Comparison of ENCODE assay signal across 8 cellular contexts in the genomic region with DNA sequence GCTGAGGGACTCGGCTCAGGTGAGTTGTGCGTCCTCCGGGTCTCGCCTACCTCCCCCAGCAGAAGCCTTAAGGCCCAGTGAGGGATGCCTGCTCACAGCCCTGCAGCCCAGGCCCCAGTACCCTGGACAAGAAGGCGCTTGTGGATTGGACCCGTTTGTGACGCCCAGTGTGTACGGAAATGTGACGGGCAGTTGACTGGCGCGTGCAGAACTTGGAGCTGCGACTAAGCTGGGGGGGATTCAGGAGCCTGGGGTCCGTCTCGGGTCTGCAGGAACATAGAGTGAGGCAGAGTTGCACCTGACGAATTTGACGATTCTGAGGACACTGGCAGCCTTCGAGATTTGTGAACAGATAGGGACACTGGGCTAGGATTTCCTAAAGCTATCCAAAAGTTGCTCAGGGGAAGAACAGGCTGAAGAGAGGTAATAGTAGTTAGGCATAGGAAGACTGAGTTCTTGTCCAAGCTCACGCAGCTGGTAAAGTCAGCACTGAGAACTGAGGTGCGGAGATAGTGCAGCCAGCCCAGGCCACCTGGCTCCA. TPM values are rescaled to one million over a fixed set of nuclear protein-coding genes. Genes with fewer than 3 reads are reported as not detected.
DNase-seq lines count a peak whose midpoint lies in the region; ATAC-seq and TF ChIP-seq lines count a peak whose summit lies in the region.

No MANE protein-coding gene starts in this region.

- intact Hi-C loops in activated naive CD4-positive, alpha-beta T cell treated with anti-CD3 and anti-CD28 coated beads for 36 hours (cut with micrococcal nuclease) = loop anchor here (2.0 to 5.0 kb wide), 2 partner anchors 45 to 105 kb away; partner anchors contain the start of genes ZNF416 and ZNF671
- intact Hi-C loops in activated T-helper 1 cell treated with anti-CD3 and anti-CD28 coated beads, Interleukin-12 subunit alpha, Interleukin-12 subunit beta, Interleukin-2, Interleukin-4 antibody, amounts not matched to agents 30 ng/mL and 10 ng/mL and 1 ng/mL, durations not matched to agents 14 hours and 24 hours and 36 hours (cut with micrococcal nuclease) = loop anchor here (1.0 to 5.0 kb wide), 3 partner anchors 45 to 205 kb away; partner anchors contain the start of genes ZNF552, ZNF671 and ZNF772

- peak overlapping the region; percentile 84 for H3K27ac Mint-ChIP-seq in activated naive CD4-positive, alpha-beta T cell treated with anti-CD3 and anti-CD28 coated beads for 36 hours
- H3K27ac Mint-ChIP-seq in activated T-helper 1 cell treated with anti-CD3 and anti-CD28 coated beads, Interleukin-12 subunit alpha, Interleukin-12 subunit beta, Interleukin-2, Interleukin-4 antibody, amounts not matched to agents 30 ng/mL and 10 ng/mL and 1 ng/mL, durations not matched to agents 14 hours and 24 hours and 36 hours = peak overlapping the region; percentile 92
- H3K27ac Mint-ChIP-seq in type B pancreatic cell = peak overlapping the region; percentile 94

- CTCF ChIA-PET in activated naive CD4-positive, alpha-beta T cell treated with anti-CD3 and anti-CD28 coated beads for 36 hours (lab: Charles Lee) = no interaction called here

- H3K9me3 Mint-ChIP-seq in activated naive CD4-positive, alpha-beta T cell treated with anti-CD3 and anti-CD28 coated beads for 36 hours = peaks cover 57% of the 10 kb centered on the region
- H3K9me3 Mint-ChIP-seq in activated T-helper 1 cell treated with anti-CD3 and anti-CD28 coated beads, Interleukin-12 subunit alpha, Interleukin-12 subunit beta, Interleukin-2, Interleukin-4 antibody, amounts not matched to agents 30 ng/mL and 10 ng/mL and 1 ng/mL, durations not matched to agents 14 hours and 24 hours and 36 hours = peaks cover 70% of the 10 kb centered on the region
- H3K9me3 Mint-ChIP-seq in type B pancreatic cell = peaks cover 46% of the 10 kb centered on the region

- peak overlapping the region; percentile 94 for H3K4me3 Mint-ChIP-seq in activated naive CD4-positive, alpha-beta T cell treated with anti-CD3 and anti-CD28 coated beads for 36 hours
- H3K4me3 Mint-ChIP-seq in activated T-helper 1 cell treated with anti-CD3 and anti-CD28 coated beads, Interleukin-12 subunit alpha, Interleukin-12 subunit beta, Interleukin-2, Interleukin-4 antibody, amounts not matched to agents 30 ng/mL and 10 ng/mL and 1 ng/mL, durations not matched to agents 14 hours and 24 hours and 36 hours = peak overlapping the region; percentile 96
- H3K4me3 Mint-ChIP-seq in type B pancreatic cell = peak overlapping the region; percentile 97

- H3K36me3 Mint-ChIP-seq in activated naive CD4-positive, alpha-beta T cell treated with anti-CD3 and anti-CD28 coated beads for 36 hours (ENCODE audit: low read depth) = peaks cover 58% of the 10 kb centered on the region
- H3K36me3 Mint-ChIP-seq in activated T-helper 1 cell treated with anti-CD3 and anti-CD28 coated beads, Interleukin-12 subunit alpha, Interleukin-12 subunit beta, Interleukin-2, Interleukin-4 antibody, amounts not matched to agents 30 ng/mL and 10 ng/mL and 1 ng/mL, durations not matched to agents 14 hours and 24 hours and 36 hours (ENCODE audit: low read depth) = peaks cover 58% of the 10 kb centered on the region
- H3K36me3 Mint-ChIP-seq in type B pancreatic cell = peaks cover 59% of the 10 kb centered on the region

- DNase-seq in activated naive CD4-positive, alpha-beta T cell treated with anti-CD3 and anti-CD28 coated beads for 36 hours = no peak
- no peak for DNase-seq in activated naive CD4-positive, alpha-beta T cell treated with anti-CD3 and anti-CD28 coated beads, Interleukin-2, amount 50 U/mL, for 16 hours
- no peak for DNase-seq in activated T-helper 1 cell treated with anti-CD3 and anti-CD28 coated beads, Interleukin-12 subunit alpha, Interleukin-12 subunit beta, Interleukin-2, Interleukin-4 antibody, amounts not matched to agents 30 ng/mL and 10 ng/mL and 1 ng/mL, durations not matched to agents 14 hours and 24 hours and 36 hours (ENCODE audit: low spot score)
- DNase-seq in left lobe of liver (ENCODE audit: low spot score) (peak; percentile 26), type B pancreatic cell (ENCODE audit: extremely low spot score, unreplicated experiment) (no peak), GM03348 (ENCODE audit: low spot score) (no peak), mesenteric fat pad (ENCODE audit: low spot score) (no peak)

- no peak for ATAC-seq in left lobe of liver
- ATAC-seq in GM21528 (IDR thresholded peaks at IDR 0.05; ENCODE audit: low FRiP score, unreplicated experiment) = no peak

- H3K4me1 Mint-ChIP-seq in activated naive CD4-positive, alpha-beta T cell treated with anti-CD3 and anti-CD28 coated beads for 36 hours (ENCODE audit: low read depth) = peaks cover 32% of the 10 kb centered on the region
- peaks cover 22% of the 10 kb centered on the region for H3K4me1 Mint-ChIP-seq in activated T-helper 1 cell treated with anti-CD3 and anti-CD28 coated beads, Interleukin-12 subunit alpha, Interleukin-12 subunit beta, Interleukin-2, Interleukin-4 antibody, amounts not matched to agents 30 ng/mL and 10 ng/mL and 1 ng/mL, durations not matched to agents 14 hours and 24 hours and 36 hours (ENCODE audit: low read depth)
- H3K4me1 Mint-ChIP-seq in type B pancreatic cell (ENCODE audit: unreplicated experiment) = peaks cover 21% of the 10 kb centered on the region

- no peaks in the 10 kb centered on the region for H3K27me3 Mint-ChIP-seq in activated naive CD4-positive, alpha-beta T cell treated with anti-CD3 and anti-CD28 coated beads for 36 hours (ENCODE audit: low read depth)
- H3K27me3 Mint-ChIP-seq in activated T-helper 1 cell treated with anti-CD3 and anti-CD28 coated beads, Interleukin-12 subunit alpha, Interleukin-12 subunit beta, Interleukin-2, Interleukin-4 antibody, amounts not matched to agents 30 ng/mL and 10 ng/mL and 1 ng/mL, durations not matched to agents 14 hours and 24 hours and 36 hours (ENCODE audit: insufficient read depth) = no peaks in the 10 kb centered on the region
- peaks cover 10% of the 10 kb centered on the region for H3K27me3 Mint-ChIP-seq in type B pancreatic cell

- TF ChIP-seq CTCF in type B pancreatic cell (conservative IDR thresholded peaks at IDR 0.05) = no peak

RNA-seq across cellular contexts. Expression of gene ZNF551, which starts 0.5 kb away (rescaled TPM):
- total RNA-seq in activated naive CD4-positive, alpha-beta T cell treated with anti-CD3 and anti-CD28 coated beads for 36 hours = 1 to 10 TPM; 4.7 to 6.0 TPM
- 9.6 and 11.1 TPM in 2 replicates for total RNA-seq in activated T-helper 1 cell treated with anti-CD3 and anti-CD28 coated beads, Interleukin-12 subunit alpha, Interleukin-12 subunit beta, Interleukin-2, Interleukin-4 antibody, amounts not matched to agents 30 ng/mL and 10 ng/mL and 1 ng/mL, durations not matched to agents 14 hours and 24 hours and 36 hours
- 1.8 TPM for total RNA-seq in left lobe of liver
- 14.4 and 16.1 TPM in 2 replicates for total RNA-seq in type B pancreatic cell (ENCODE audit: low replicate concordance)
- 9.9 TPM for total RNA-seq in mesenteric fat pad

RNA-seq across cellular contexts. Expression of gene ZSCAN4, which starts 13.6 kb away (rescaled TPM):
- total RNA-seq in activated naive CD4-positive, alpha-beta T cell treated with anti-CD3 and anti-CD28 coated beads for 36 hours = not detected
- total RNA-seq in activated T-helper 1 cell treated with anti-CD3 and anti-CD28 coated beads, Interleukin-12 subunit alpha, Interleukin-12 subunit beta, Interleukin-2, Interleukin-4 antibody, amounts not matched to agents 30 ng/mL and 10 ng/mL and 1 ng/mL, durations not matched to agents 14 hours and 24 hours and 36 hours = not detected in 2 replicates
- total RNA-seq in left lobe of liver (not detected), type B pancreatic cell (ENCODE audit: low replicate concordance) (not detected in 2 replicates), mesenteric fat pad (not detected)

RNA-seq across cellular contexts. Expression of gene ZNF154, which starts 26.7 kb away (rescaled TPM):
- under 1 TPM; 0.64 to 0.69 TPM for total RNA-seq in activated naive CD4-positive, alpha-beta T cell treated with anti-CD3 and anti-CD28 coated beads for 36 hours
- 4.6 and 4.7 TPM in 2 replicates for total RNA-seq in activated T-helper 1 cell treated with anti-CD3 and anti-CD28 coated beads, Interleukin-12 subunit alpha, Interleukin-12 subunit beta, Interleukin-2, Interleukin-4 antibody, amounts not matched to agents 30 ng/mL and 10 ng/mL and 1 ng/mL, durations not matched to agents 14 hours and 24 hours and 36 hours
- total RNA-seq in left lobe of liver (0.96 TPM), type B pancreatic cell (ENCODE audit: low replicate concordance) (13.2 and 15.4 TPM in 2 replicates), mesenteric fat pad (4.8 TPM)

RNA-seq across cellular contexts. Expression of gene ZNF671, which starts 45.1 kb away (rescaled TPM):
- total RNA-seq in activated naive CD4-positive, alpha-beta T cell treated with anti-CD3 and anti-CD28 coated beads for 36 hours = 1 to 10 TPM; 7.1 to 7.2 TPM
- total RNA-seq in activated T-helper 1 cell treated with anti-CD3 and anti-CD28 coated beads, Interleukin-12 subunit alpha, Interleukin-12 subunit beta, Interleukin-2, Interleukin-4 antibody, amounts not matched to agents 30 ng/mL and 10 ng/mL and 1 ng/mL, durations not matched to agents 14 hours and 24 hours and 36 hours = 4.9 and 5.5 TPM in 2 replicates
- total RNA-seq in left lobe of liver (2.1 TPM), type B pancreatic cell (ENCODE audit: low replicate concordance) (5.9 and 7.8 TPM in 2 replicates), mesenteric fat pad (3.9 TPM)

RNA-seq across cellular contexts. Expression of gene ZNF211, which starts 49.3 kb away (rescaled TPM):
- total RNA-seq in activated naive CD4-positive, alpha-beta T cell treated with anti-CD3 and anti-CD28 coated beads for 36 hours = 1 to 10 TPM; 5.2 to 5.7 TPM
- 8.3 and 8.4 TPM in 2 replicates for total RNA-seq in activated T-helper 1 cell treated with anti-CD3 and anti-CD28 coated beads, Interleukin-12 subunit alpha, Interleukin-12 subunit beta, Interleukin-2, Interleukin-4 antibody, amounts not matched to agents 30 ng/mL and 10 ng/mL and 1 ng/mL, durations not matched to agents 14 hours and 24 hours and 36 hours
- total RNA-seq in left lobe of liver (4.9 TPM), type B pancreatic cell (ENCODE audit: low replicate concordance) (15.2 and 26.5 TPM in 2 replicates), mesenteric fat pad (6.8 TPM)
